ENCODE assay signal across 13 cellular contexts in genomic region chr12:124405592-124405991, GRCh38.
DNase-seq lines count a peak whose midpoint lies in the region; ATAC-seq and TF ChIP-seq lines count a peak whose summit lies in the region.
"Had no signal": no experiment of that assay in that cellular context is flagged by ENCODE, and none has a peak within 500 bp of the region (broad histone marks: within the 10 kb centered on the region; RNA-seq: fewer than 3 reads in every experiment).

No MANE protein-coding gene starts in this region.

- peak overlapping the region; percentile 27 for H3K18ac ChIP-seq in neuronal stem cell (ENCODE audit: low read length)

- H3K27ac Mint-ChIP-seq in glutamatergic neuron (ENCODE audit: unreplicated experiment), result peak overlapping the region; percentile 17
- H3K27ac Mint-ChIP-seq: CD4-positive, alpha-beta T cell had no signal

- ATAC-seq in foreskin keratinocyte, result no peak

- H3K27me3 ChIP-seq in NT2/D1 (ENCODE audit: insufficient read depth, insufficient read length), result no peaks in the 10 kb centered on the region
- H3K27me3 ChIP-seq in neuronal stem cell (ENCODE audit: control insufficient read depth in 3 of 3, insufficient read depth in 3 of 3, low read depth in 1 of 3, low read length in 3 of 3), result no peaks in the 10 kb centered on the region
- no peaks in the 10 kb centered on the region for H3K27me3 ChIP-seq in foreskin keratinocyte
- H3K27me3 ChIP-seq: BE2C had no signal

- H3K23ac ChIP-seq in neuronal stem cell (ENCODE audit: low read depth, low read length, poor library complexity), result no peak overlapping the region

- peak overlapping the region; percentile 58 for H3K14ac ChIP-seq in neuronal stem cell (ENCODE audit: low read length)

- H2BK15ac ChIP-seq in neuronal stem cell (ENCODE audit: low read length), result no peak overlapping the region

- H3K4me2 ChIP-seq in neuronal stem cell (ENCODE audit: insufficient read depth, low read length, poor library complexity, severe bottlenecking), result no peak overlapping the region

- H3K79me1 ChIP-seq in neuronal stem cell (ENCODE audit: low read depth, low read length), result peaks cover 13% of the 10 kb centered on the region

- DNase-seq in NT2/D1 (ENCODE audit: low read depth, low spot score) (no peak), glutamatergic neuron (no peak), neuronal stem cell (ENCODE audit: low spot score) (no peak), NCI-H1930 (lab: John Stamatoyannopoulos, UW) (no peak), globus pallidus (ENCODE audit: low spot score) (no peak), foreskin keratinocyte (no peak)
- DNase-seq: BE2C; Caco-2; CD4-positive, alpha-beta T cell; GM23248; HCEC 1CT had no signal

- H3K4me1 ChIP-seq in NT2/D1 (ENCODE audit: insufficient read depth, insufficient read length) (peaks cover 59% of the 10 kb centered on the region), neuronal stem cell (ENCODE audit: control insufficient read depth in 2 of 2, insufficient read depth in 1 of 2, low read depth in 1 of 2, low read length in 2 of 2) (peaks cover 10 to 21% of the 10 kb centered on the region in 2 donors), foreskin keratinocyte (peaks cover 3% of the 10 kb centered on the region)
- H3K4me1 ChIP-seq: Caco-2 had no signal

- H4K91ac ChIP-seq in neuronal stem cell (ENCODE audit: low read depth, low read length, poor library complexity), result no peak overlapping the region

- no peak overlapping the region for H2AFZ ChIP-seq in neuronal stem cell (ENCODE audit: low read length)
- H2AFZ ChIP-seq: GM23248 had no signal

- H3K4ac ChIP-seq in neuronal stem cell (ENCODE audit: low read length), result no peak overlapping the region

- H3K27ac ChIP-seq in 22Rv1 (peak overlapping the region; percentile 68), neuronal stem cell (replicated peaks; ENCODE audit: low read length) (no peak overlapping the region), foreskin keratinocyte (no peak overlapping the region)
- H3K27ac ChIP-seq: GM23248, HL-60 had no signal

- H3K4me1 Mint-ChIP-seq in glutamatergic neuron (ENCODE audit: low read depth, unreplicated experiment), result peaks cover 28% of the 10 kb centered on the region

- H2BK5ac ChIP-seq in neuronal stem cell (ENCODE audit: low read length), result no peak overlapping the region

- no peaks in the 10 kb centered on the region for H3K36me3 Mint-ChIP-seq in glutamatergic neuron (ENCODE audit: unreplicated experiment)

- H3K9me3 Mint-ChIP-seq in glutamatergic neuron (ENCODE audit: unreplicated experiment), result peaks cover 20% of the 10 kb centered on the region
- H3K9me3 Mint-ChIP-seq: CD4-positive, alpha-beta T cell had no signal

- no peak overlapping the region for H4K8ac ChIP-seq in neuronal stem cell (ENCODE audit: low read depth, low read length)

- H3K4me3 ChIP-seq in NT2/D1 (ENCODE audit: insufficient read length, low read depth) (no peak overlapping the region), neuronal stem cell (ENCODE audit: low read length in 2 of 2) (no peak overlapping the region)
- H3K4me3 ChIP-seq: GM23248 had no signal

- H2AK5ac ChIP-seq in neuronal stem cell (ENCODE audit: low read depth, low read length), result no peak overlapping the region

- no peak overlapping the region for H2BK120ac ChIP-seq in neuronal stem cell (ENCODE audit: low read depth, low read length)

- H3K4me3 Mint-ChIP-seq in glutamatergic neuron (ENCODE audit: unreplicated experiment), result no peak overlapping the region
- H3K4me3 Mint-ChIP-seq: CD4-positive, alpha-beta T cell had no signal

- H3K36me3 ChIP-seq in NT2/D1 (ENCODE audit: insufficient read depth, insufficient read length, low read length) (peaks cover 60% of the 10 kb centered on the region), neuronal stem cell (replicated peaks in 1 of 2; ENCODE audit: control insufficient read depth in 2 of 2, insufficient read depth in 2 of 2, low read length in 2 of 2) (peaks cover 4 to 11% of the 10 kb centered on the region in 2 donors)

- H3K27me3 Mint-ChIP-seq in glutamatergic neuron (ENCODE audit: unreplicated experiment), result peaks cover 21% of the 10 kb centered on the region
- H3K27me3 Mint-ChIP-seq: CD4-positive, alpha-beta T cell had no signal

- WGBS in neuronal stem cell (ENCODE audit: extremely low coverage in 2 of 2, insufficient read length in 2 of 2, insufficient replicate concordance in 1 of 2), 2 donors, result no CpG with 5 or more reads among the region's 15 CpGs

- H3K9ac ChIP-seq in NT2/D1 (ENCODE audit: insufficient read length, low read depth) (peak overlapping the region; percentile 52), neuronal stem cell (ENCODE audit: low read depth, low read length, poor library complexity) (no peak overlapping the region)
- H3K9ac ChIP-seq: GM23248 had no signal

- H2BK12ac ChIP-seq in neuronal stem cell (ENCODE audit: low read length), result no peak overlapping the region

- TF ChIP-seq CTCF in 22Rv1 (IDR thresholded peaks at IDR 0.05), result no peak
- TF ChIP-seq CTCF in glutamatergic neuron (IDR thresholded peaks at IDR 0.05; ENCODE audit: partially characterized antibody, unreplicated experiment), result no peak
- TF ChIP-seq CTCF in foreskin keratinocyte (conservative IDR thresholded peaks at IDR 0.05), result no peak

- no peaks in the 10 kb centered on the region for H3K9me3 ChIP-seq in NT2/D1 (ENCODE audit: insufficient read depth, low read length)
- H3K9me3 ChIP-seq in neuronal stem cell (replicated peaks in 1 of 2; ENCODE audit: control insufficient read depth in 2 of 2, insufficient read depth in 1 of 2, low read depth in 1 of 2, low read length in 2 of 2), result no peaks in the 10 kb centered on the region
- H3K9me3 ChIP-seq: BE2C, Caco-2 had no signal
